8 cellular contexts compared by ENCODE assay signal in the genomic region with DNA sequence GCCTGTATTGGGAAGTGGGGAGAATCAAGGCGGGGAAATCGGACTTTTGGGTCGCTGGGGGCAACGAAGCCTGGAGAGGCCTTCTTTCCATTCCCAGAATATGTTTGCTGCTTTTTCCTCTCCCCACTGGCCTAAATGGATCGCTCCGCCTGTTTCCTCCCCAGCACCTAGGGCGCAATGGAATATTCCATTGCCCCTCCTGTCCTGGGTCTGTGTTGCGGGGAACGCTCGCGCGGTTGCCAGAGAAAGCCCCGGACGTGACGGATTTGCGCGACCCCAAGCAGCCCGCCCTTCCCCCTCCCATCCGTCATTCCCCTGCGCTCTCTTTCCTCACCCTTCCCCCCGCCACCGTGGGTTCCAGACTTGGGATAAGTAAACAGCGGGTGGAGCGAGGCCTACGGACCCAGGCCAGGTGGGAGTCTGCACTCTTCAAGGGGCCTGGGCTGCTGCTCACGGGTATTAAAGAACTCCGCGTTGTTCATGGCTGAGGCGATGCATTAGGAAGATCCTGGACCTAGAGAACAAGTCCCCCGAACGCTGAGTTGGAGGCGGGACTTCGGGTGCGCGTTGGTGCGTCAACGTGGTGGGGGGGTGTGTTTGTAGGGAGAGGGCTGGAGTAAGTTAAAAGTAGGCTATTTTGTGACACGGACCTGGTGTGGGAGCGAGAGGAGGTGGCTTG. TPM values are rescaled to one million over a fixed set of nuclear protein-coding genes. Genes with fewer than 3 reads are reported as not detected.
A peak's percentile ranks its signal among the peaks of the same experiment; 100 is the strongest.
DNase-seq lines count a peak whose midpoint lies in the region; ATAC-seq, FAIRE-seq and TF ChIP-seq lines count a peak whose summit lies in the region.

A gene with protein sequence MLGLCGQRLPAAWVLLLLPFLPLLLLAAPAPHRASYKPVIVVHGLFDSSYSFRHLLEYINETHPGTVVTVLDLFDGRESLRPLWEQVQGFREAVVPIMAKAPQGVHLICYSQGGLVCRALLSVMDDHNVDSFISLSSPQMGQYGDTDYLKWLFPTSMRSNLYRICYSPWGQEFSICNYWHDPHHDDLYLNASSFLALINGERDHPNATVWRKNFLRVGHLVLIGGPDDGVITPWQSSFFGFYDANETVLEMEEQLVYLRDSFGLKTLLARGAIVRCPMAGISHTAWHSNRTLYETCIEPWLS (plus strand): TSS at position 307 of the 679 bp plus-strand sequence. CDS start 454 bp downstream, outside the sequence.

- no peaks in the 10 kb centered on the region for H3K27me3 ChIP-seq in bronchial epithelial cell (ENCODE audit: control insufficient read depth, insufficient read depth, low read length)

- H3K27ac ChIP-seq in skin epidermis, result peak within 1 kb of the TSS; percentile 31 to 96 (median 86)

- no peak for ATAC-seq in GM19455 (IDR thresholded peaks at IDR 0.05; ENCODE audit: unreplicated experiment)

- peak within 1 kb of the TSS in 5 of 7 donors; percentile 10 to 90 (median 61) for H3K27ac Mint-ChIP-seq in CD14-positive monocyte

- peaks cover 28% of the 10 kb centered on the region for H3K4me1 Mint-ChIP-seq in CD14-positive monocyte

- intact Hi-C loops in CD14-positive monocyte (cut with micrococcal nuclease), result loop anchor here in 1 of 2 donors (2.0 kb wide), 1 partner anchor 21 kb away; no protein-coding TSS in a partner anchor

- peak within 1 kb of the TSS; percentile 97 to 100 for H3K4me3 Mint-ChIP-seq in CD14-positive monocyte

- no peak for TF ChIP-seq CTCF in CD14-positive monocyte (IDR thresholded peaks at IDR 0.05)
- no peak for TF ChIP-seq CTCF in HFF-Myc (IDR thresholded peaks at IDR 0.05; ENCODE audit: low read depth, low read length, missing control alignments)
- no peak for TF ChIP-seq CTCF in bronchial epithelial cell (IDR thresholded peaks at IDR 0.05; ENCODE audit: insufficient read depth, low read length, severe bottlenecking)

- H3K27me3 Mint-ChIP-seq in CD14-positive monocyte (ENCODE audit: low read depth in 3 of 3), result peaks cover 44 to 62% (median 53%) of the 10 kb centered on the region in 3 donors

- H3K9me3 Mint-ChIP-seq in CD14-positive monocyte, result peaks cover 0 to 23% (median 8%) of the 10 kb centered on the region in 7 donors

- FAIRE-seq in bronchial epithelial cell (lab: Jason Lieb, UNC), result no peak

- H3K4me3 ChIP-seq in HFF-Myc (replicated peaks; ENCODE audit: low read depth, low read length) (peak within 1 kb of the TSS; percentile 96), bronchial epithelial cell (ENCODE audit: low read depth, low read length) (peak within 1 kb of the TSS; percentile 91), skin epidermis (peak within 1 kb of the TSS; percentile 56 to 78 (median 71))

- peaks cover 7% of the 10 kb centered on the region for H3K36me3 ChIP-seq in bronchial epithelial cell (ENCODE audit: control insufficient read depth, insufficient read depth, low read length)

- no peak for DNase-seq in CD14-positive monocyte (ENCODE audit: low spot score)
- DNase-seq in HFF-Myc (ENCODE audit: extremely low read depth, low read depth), result peak; percentile 75
- peak; percentile 94 for DNase-seq in NCI-H2227 (lab: John Stamatoyannopoulos, UW; ENCODE audit: unreplicated experiment)
- DNase-seq in activated CD4-positive, CD25-positive, alpha-beta regulatory T cell (lab: John Stamatoyannopoulos, UW), result peak; percentile 27 to 56 (median 36)
- peak; percentile 75 for DNase-seq in bronchial epithelial cell (ENCODE audit: low read depth)
- DNase-seq in iPS-NIHi7 (ENCODE audit: extremely low spot score), result peak; percentile 81

- peaks cover 0 to 17% of the 10 kb centered on the region in 2 donors for H3K36me3 Mint-ChIP-seq in CD14-positive monocyte

RNA-seq across cellular contexts. Expression of the gene that starts here (rescaled TPM):
- polyA plus RNA-seq in CD14-positive monocyte, result 1 to 10 TPM; 1.8 to 4.0 TPM
- total RNA-seq in bronchial epithelial cell, result 5.8 and 38.5 TPM in 2 replicates
